ENCODE assay signal across 12 cellular contexts in the genomic region with DNA sequence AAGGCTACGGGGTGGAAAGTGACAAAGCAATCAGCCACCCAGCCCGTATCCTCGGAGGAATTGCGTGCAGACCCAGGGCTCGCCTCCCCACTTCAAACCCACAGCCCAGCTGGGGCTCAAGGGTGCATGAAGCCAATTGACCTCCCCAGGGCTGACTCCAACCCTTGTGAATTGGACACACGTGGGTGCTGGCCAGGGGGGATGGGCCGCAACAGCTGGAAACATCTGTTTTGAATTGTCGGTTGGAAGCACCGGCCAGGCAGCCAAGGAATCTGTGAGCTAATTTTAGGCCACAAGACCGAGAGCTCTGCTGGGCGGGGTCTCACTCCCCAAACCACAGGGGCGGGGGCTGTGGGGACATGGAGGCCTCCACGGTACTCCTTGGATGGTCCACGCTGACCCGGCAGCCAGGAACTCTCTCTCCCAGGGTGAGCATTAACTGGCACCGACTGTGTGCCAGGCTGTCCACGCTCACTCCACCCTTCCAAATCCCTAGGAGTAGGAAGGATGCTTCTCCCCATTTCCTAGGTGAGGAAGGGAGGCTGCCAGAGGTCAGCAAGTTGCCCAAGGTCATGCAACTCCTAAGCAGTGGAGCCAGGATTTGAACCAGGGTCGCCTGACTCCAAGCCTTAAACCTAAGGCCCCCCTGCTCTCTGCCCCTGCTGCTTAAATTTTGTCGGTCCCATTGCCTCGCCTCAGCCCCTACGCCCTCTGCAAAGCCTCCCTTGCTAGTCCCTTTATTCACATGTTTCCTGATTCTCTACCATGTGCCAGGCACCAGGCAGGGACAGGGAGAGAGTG. TPM values are rescaled to one million over a fixed set of nuclear protein-coding genes. Genes with fewer than 3 reads are reported as not detected.
DNase-seq lines count a peak whose midpoint lies in the region; ATAC-seq and TF ChIP-seq lines count a peak whose summit lies in the region.
"Had no signal": no experiment of that assay in that cellular context is flagged by ENCODE, and none has a peak within 500 bp of the region (broad histone marks: within the 10 kb centered on the region; RNA-seq: fewer than 3 reads in every experiment).

No MANE protein-coding gene starts in this region.

- H3K27me3 Mint-ChIP-seq in naive thymus-derived CD8-positive, alpha-beta T cell, result no peaks in the 10 kb centered on the region

- DNase-seq in AG04449 (ENCODE audit: low read depth, low spot score), result peak; percentile 23
- DNase-seq in KBM-7, result peak; percentile 81
- peak; percentile 88 for DNase-seq in dedifferentiated amniotic fluid mesenchymal stem cell (ENCODE audit: extremely low spot score)
- DNase-seq in mucosa of gallbladder (ENCODE audit: low spot score), result peak; percentile 68
- DNase-seq in germinal center (ENCODE audit: low spot score), result no peak
- no peak for DNase-seq in naive thymus-derived CD8-positive, alpha-beta T cell
- DNase-seq in activated CD4-positive, CD25-positive, alpha-beta regulatory T cell treated with anti-CD3 and anti-CD28 coated beads, Interleukin-2, amount 50 U/mL, for 72 hours, result no peak
- DNase-seq: mesendoderm, NCI-H526 treated with DMSO at 0.1 percent for 48 hours, T1000 had no signal

- POLR2A ChIA-PET in AG04449 (lab: Yijun Ruan, JAX), result interaction anchor here (0.6 kb wide), 2 partner anchors 30 to 240 kb away, joined by 3 read pairs; no protein-coding TSS in a partner anchor
- POLR2A ChIA-PET in naive thymus-derived CD8-positive, alpha-beta T cell (lab: Charles Lee), result interaction anchor here (0.6 kb wide), 1 partner anchor 173 kb away, joined by 3 read pairs; no protein-coding TSS in a partner anchor

- peaks cover 5 to 19% (median 14%) of the 10 kb centered on the region in 4 donors for H3K4me1 Mint-ChIP-seq in naive thymus-derived CD8-positive, alpha-beta T cell

- H3K9me3 Mint-ChIP-seq in naive thymus-derived CD8-positive, alpha-beta T cell, result no peaks in the 10 kb centered on the region

- TF ChIP-seq CTCF in AG04449 (IDR thresholded peaks at IDR 0.05; ENCODE audit: insufficient read depth, low read length, missing control alignments), result no peak

- H3K4me3 ChIP-seq in AG04449 (ENCODE audit: low read depth, low read length), result no peak overlapping the region
- H3K4me3 ChIP-seq: thyroid gland had no signal

- no peaks in the 10 kb centered on the region for H3K36me3 Mint-ChIP-seq in naive thymus-derived CD8-positive, alpha-beta T cell

- no peak overlapping the region for H3K27ac Mint-ChIP-seq in naive thymus-derived CD8-positive, alpha-beta T cell

- in situ Hi-C loops in KBM-7 (cut with MboI; ENCODE audit: low pct_unique_long_range_greater_than_20kb, low sequenced_read_pairs), result no loop called here

- CTCF ChIA-PET in AG04449 (lab: Yijun Ruan, JAX), result interaction anchor here (0.7 to 17.4 kb wide), 4 partner anchors 10 to 474 kb away, joined by 3 to 1115 read pairs (median 56); a partner anchor contains a TSS

- H3K4me3 Mint-ChIP-seq in naive thymus-derived CD8-positive, alpha-beta T cell, result no peak overlapping the region

- no peak for ATAC-seq in GM21390 (IDR thresholded peaks at IDR 0.05; ENCODE audit: unreplicated experiment)
- no peak for ATAC-seq in naive thymus-derived CD8-positive, alpha-beta T cell

RNA-seq across cellular contexts. Expression of a gene that starts 11.9 kb away (rescaled TPM):
- 10.6 TPM for total RNA-seq in mucosa of gallbladder
- total RNA-seq in naive thymus-derived CD8-positive, alpha-beta T cell, result under 1 TPM; 0.26 to 0.77 TPM
- polyA plus RNA-seq in naive thymus-derived CD8-positive, alpha-beta T cell, result under 1 TPM in 2 of 3 donors, not detected in 1; 0.06 to 0.21 TPM

RNA-seq across cellular contexts. Expression of a gene that starts 24.0 kb away (rescaled TPM):
- 22.4 TPM for total RNA-seq in mucosa of gallbladder
- 100 to 1,000 TPM; 157 to 163 TPM for total RNA-seq in naive thymus-derived CD8-positive, alpha-beta T cell
- 100 to 1,000 TPM; 453 to 720 (median 520) TPM for polyA plus RNA-seq in naive thymus-derived CD8-positive, alpha-beta T cell

RNA-seq across cellular contexts. Expression of a gene that starts 47.3 kb away (rescaled TPM):
- total RNA-seq in mucosa of gallbladder, result 129 TPM
- total RNA-seq in naive thymus-derived CD8-positive, alpha-beta T cell, result 100 to 1,000 TPM; 176 to 184 TPM
- polyA plus RNA-seq in naive thymus-derived CD8-positive, alpha-beta T cell, result 100 to 1,000 TPM; 287 to 373 (median 324) TPM

RNA-seq across cellular contexts. Expression of a gene that starts 48.8 kb away (rescaled TPM):
- total RNA-seq in mucosa of gallbladder, result 42.3 TPM
- total RNA-seq in naive thymus-derived CD8-positive, alpha-beta T cell, result 10 to 100 TPM; 93.4 to 95.7 TPM
- polyA plus RNA-seq in naive thymus-derived CD8-positive, alpha-beta T cell, result 10 to 100 TPM; 33.3 to 36.6 (median 36.1) TPM

Comparison
In these comparisons a context has a peak if more than half of its experiments do, and no peak if none do; other contexts are left out.
1. DNase-seq: peak in AG04449 (single experiment), KBM-7 (single experiment), dedifferentiated amniotic fluid mesenchymal stem cell (single experiment) and mucosa of gallbladder (single experiment); none in germinal center (single experiment), naive thymus-derived CD8-positive, alpha-beta T cell (0 of 10) and activated CD4-positive, CD25-positive, alpha-beta regulatory T cell treated with anti-CD3 and anti-CD28 coated beads, Interleukin-2, amount 50 U/mL, for 72 hours (single experiment).